In genomic region chr11:44531116-44531504, GRCh38 we compare ENCODE assay signal across 22 cellular contexts. TPM values are rescaled to one million over a fixed set of nuclear protein-coding genes. Genes with fewer than 3 reads are reported as not detected.
A peak's percentile ranks its signal among the peaks of the same experiment; 100 is the strongest.
DNase-seq lines count a peak whose midpoint lies in the region; ATAC-seq lines count a peak whose summit lies in the region.
"Had no signal": no experiment of that assay in that cellular context is flagged by ENCODE, and none has a peak within 500 bp of the region (broad histone marks: within the 10 kb centered on the region; RNA-seq: fewer than 3 reads in every experiment).

No MANE protein-coding gene starts in this region.

- no peaks in the 10 kb centered on the region for H3K79me1 ChIP-seq in neuronal stem cell (ENCODE audit: low read depth, low read length)

- H2BK5ac ChIP-seq in neuronal stem cell (ENCODE audit: low read length): peak overlapping the region; percentile 8

- peak overlapping the region; percentile 91 for H3K27ac Mint-ChIP-seq in activated T-cell treated with anti-CD3 and anti-CD28 coated beads, Interleukin-2, amount 50 U/mL, for 24 hours
- peak overlapping the region; percentile 51 for H3K27ac Mint-ChIP-seq in activated T-helper 17 cell treated with anti-CD3 and anti-CD28 coated beads, Interleukin-2, amount 50 U/mL, for 72 hours
- H3K27ac Mint-ChIP-seq: activated naive CD8-positive, alpha-beta T cell; GM23338; mesothelial cell of epicardium had no signal

- H3K36me3 ChIP-seq in neuronal stem cell (replicated peaks in 1 of 2; ENCODE audit: control insufficient read depth in 2 of 2, insufficient read depth in 2 of 2, low read length in 2 of 2): no peaks in the 10 kb centered on the region
- H3K36me3 ChIP-seq: tibial nerve had no signal

- no peaks in the 10 kb centered on the region for H3K9me3 Mint-ChIP-seq in activated T-cell treated with anti-CD3 and anti-CD28 coated beads, Interleukin-2, amount 50 U/mL, for 24 hours
- H3K9me3 Mint-ChIP-seq in activated T-helper 17 cell treated with anti-CD3 and anti-CD28 coated beads, Interleukin-2, amount 50 U/mL, for 72 hours: no peaks in the 10 kb centered on the region
- H3K9me3 Mint-ChIP-seq: GM23338; natural killer cell treated with Interleukin-12 subunit alpha and Interleukin-12 subunit beta and Interleukin-15 and Interleukin-18, amount 100 ng/mL, for 72 hours had no signal

- no peaks in the 10 kb centered on the region for H3K27me3 Mint-ChIP-seq in activated T-cell treated with anti-CD3 and anti-CD28 coated beads, Interleukin-2, amount 50 U/mL, for 24 hours
- H3K27me3 Mint-ChIP-seq in activated T-helper 17 cell treated with anti-CD3 and anti-CD28 coated beads, Interleukin-2, amount 50 U/mL, for 72 hours: peaks cover 6% of the 10 kb centered on the region
- H3K27me3 Mint-ChIP-seq: activated naive CD8-positive, alpha-beta T cell had no signal

- H3K4me2 ChIP-seq in neuronal stem cell (ENCODE audit: insufficient read depth, low read length, poor library complexity, severe bottlenecking): no peak overlapping the region
- H3K4me2 ChIP-seq: GM23338 had no signal

- H3K14ac ChIP-seq in neuronal stem cell (ENCODE audit: low read length): peak overlapping the region; percentile 65

- no peak overlapping the region for H3K4ac ChIP-seq in neuronal stem cell (ENCODE audit: low read length)

- peak overlapping the region; percentile 28 for H2AK5ac ChIP-seq in neuronal stem cell (ENCODE audit: low read depth, low read length)

- ATAC-seq in activated T-helper 17 cell treated with anti-CD3 and anti-CD28 coated beads, Interleukin-2, amount 50 U/mL, for 72 hours (replicated peaks): no peak
- no peak for ATAC-seq in HG03095 (IDR thresholded peaks at IDR 0.05; ENCODE audit: unreplicated experiment)
- ATAC-seq: GM23338, left colon, Panc1, psoas muscle had no signal

- no peaks in the 10 kb centered on the region for H3K9me3 ChIP-seq in neuronal stem cell (replicated peaks in 1 of 2; ENCODE audit: control insufficient read depth in 2 of 2, insufficient read depth in 1 of 2, low read depth in 1 of 2, low read length in 2 of 2)
- H3K9me3 ChIP-seq: psoas muscle, tibial nerve had no signal

- no peak for DNase-seq in activated T-cell treated with anti-CD3 and anti-CD28 coated beads, Interleukin-2, amount 50 U/mL, for 24 hours
- DNase-seq in activated T-cell treated with anti-CD3 and anti-CD28 coated beads, Interleukin-2, amount 50 U/mL, for 1 hour: no peak
- peak in 74 of 76 experiments; percentile 40 to 93 (median 83) for DNase-seq in HUDEP-2 (lab: John Stamatoyannopoulos, UW; ENCODE audit: unreplicated experiment in 76 of 76)
- no peak for DNase-seq in neuronal stem cell (ENCODE audit: low spot score)
- DNase-seq in AML-193 (lab: John Stamatoyannopoulos, UW): no peak
- DNase-seq in NCI-H1105 treated with DMSO at 0.1 percent for 48 hours (lab: John Stamatoyannopoulos, UW): no peak
- DNase-seq: activated CD4-positive, CD25-positive, alpha-beta regulatory T cell treated with anti-CD3 and anti-CD28 coated beads, Interleukin-2, amount 50 U/mL, for 72 hours; CD4-positive, alpha-beta memory T cell; effector memory CD4-positive, alpha-beta T cell; left colon; NCI-H774; psoas muscle; stimulated activated naive CD8-positive, alpha-beta T cell treated with anti-CD3 and anti-CD28 coated beads, Interleukin-15, Interleukin-2, amounts not matched to agents 100 U/mL and 50 U/mL, for 24 hours; T-helper 9 cell had no signal

- no peak overlapping the region for H4K91ac ChIP-seq in neuronal stem cell (ENCODE audit: low read depth, low read length, poor library complexity)

- H3K27ac ChIP-seq in neuronal stem cell (replicated peaks; ENCODE audit: low read length): no peak overlapping the region
- H3K27ac ChIP-seq: psoas muscle, tibial nerve had no signal

- no peak overlapping the region for H3K9ac ChIP-seq in neuronal stem cell (ENCODE audit: low read depth, low read length, poor library complexity)

- no peak overlapping the region for H3K4me3 Mint-ChIP-seq in activated T-cell treated with anti-CD3 and anti-CD28 coated beads, Interleukin-2, amount 50 U/mL, for 24 hours
- H3K4me3 Mint-ChIP-seq in activated T-helper 17 cell treated with anti-CD3 and anti-CD28 coated beads, Interleukin-2, amount 50 U/mL, for 72 hours: peak overlapping the region; percentile 30
- H3K4me3 Mint-ChIP-seq: activated naive CD8-positive, alpha-beta T cell; GM23338; mesothelial cell of epicardium; natural killer cell treated with Interleukin-12 subunit alpha and Interleukin-12 subunit beta and Interleukin-15 and Interleukin-18, amount 100 ng/mL, for 72 hours had no signal

- no peak overlapping the region for H2BK120ac ChIP-seq in neuronal stem cell (ENCODE audit: low read depth, low read length)

- peaks cover 0 to 19% (median 0%) of the 10 kb centered on the region in 3 experiments for H3K27me3 ChIP-seq in neuronal stem cell (ENCODE audit: control insufficient read depth in 3 of 3, insufficient read depth in 3 of 3, low read depth in 1 of 3, low read length in 3 of 3)
- H3K27me3 ChIP-seq: tibial nerve had no signal

- H3K36me3 Mint-ChIP-seq in activated T-cell treated with anti-CD3 and anti-CD28 coated beads, Interleukin-2, amount 50 U/mL, for 24 hours (ENCODE audit: low read depth): no peaks in the 10 kb centered on the region
- no peaks in the 10 kb centered on the region for H3K36me3 Mint-ChIP-seq in activated T-helper 17 cell treated with anti-CD3 and anti-CD28 coated beads, Interleukin-2, amount 50 U/mL, for 72 hours (ENCODE audit: low read depth)
- H3K36me3 Mint-ChIP-seq: activated naive CD8-positive, alpha-beta T cell; CD4-positive, alpha-beta memory T cell; mesothelial cell of epicardium; natural killer cell treated with Interleukin-12 subunit alpha and Interleukin-12 subunit beta and Interleukin-15 and Interleukin-18, amount 100 ng/mL, for 72 hours had no signal

- no peak overlapping the region for H4K8ac ChIP-seq in neuronal stem cell (ENCODE audit: low read depth, low read length)

- H3K23ac ChIP-seq in neuronal stem cell (ENCODE audit: low read depth, low read length, poor library complexity): peak overlapping the region; percentile 57

- no peak overlapping the region for H3K4me3 ChIP-seq in neuronal stem cell (ENCODE audit: low read length in 2 of 2)
- H3K4me3 ChIP-seq: GM23338, psoas muscle, tibial nerve had no signal

- no peak overlapping the region for H2AFZ ChIP-seq in neuronal stem cell (ENCODE audit: low read length)
- H2AFZ ChIP-seq: GM23338 had no signal

- peaks cover 0 to 16% of the 10 kb centered on the region in 2 donors for H3K4me1 ChIP-seq in neuronal stem cell (ENCODE audit: control insufficient read depth in 2 of 2, insufficient read depth in 1 of 2, low read depth in 1 of 2, low read length in 2 of 2)
- H3K4me1 ChIP-seq: psoas muscle had no signal

- peak overlapping the region; percentile 57 for H3K18ac ChIP-seq in neuronal stem cell (ENCODE audit: low read length)

- H3K4me1 Mint-ChIP-seq in activated T-cell treated with anti-CD3 and anti-CD28 coated beads, Interleukin-2, amount 50 U/mL, for 24 hours (ENCODE audit: low read depth): peaks cover 32% of the 10 kb centered on the region
- peaks cover 18% of the 10 kb centered on the region for H3K4me1 Mint-ChIP-seq in activated T-helper 17 cell treated with anti-CD3 and anti-CD28 coated beads, Interleukin-2, amount 50 U/mL, for 72 hours

- no CpG with 5 or more reads among the region's 9 CpGs for WGBS in neuronal stem cell (ENCODE audit: extremely low coverage in 2 of 2, insufficient read length in 2 of 2, insufficient replicate concordance in 1 of 2), 2 donors

- peak overlapping the region; percentile 16 for H2BK15ac ChIP-seq in neuronal stem cell (ENCODE audit: low read length)

- H2BK12ac ChIP-seq in neuronal stem cell (ENCODE audit: low read length): no peak overlapping the region

RNA-seq across cellular contexts. Expression of gene CD82, which starts 34.4 kb away (rescaled TPM):
- 100 to 1,000 TPM; 147 to 620 TPM for total RNA-seq in activated T-helper 17 cell treated with anti-CD3 and anti-CD28 coated beads, Interleukin-2, amount 50 U/mL, for 72 hours
- 51.9 TPM for polyA plus RNA-seq in neuronal stem cell (2013, experiment 1 of 2)
- polyA plus RNA-seq in neuronal stem cell (2013, experiment 2 of 2): 51.1 TPM

Comparison
In these comparisons a context has a peak if more than half of its experiments do, and no peak if none do; other contexts are left out.
1. DNase-seq: peak in HUDEP-2 (74 of 76); none in activated T-cell treated with anti-CD3 and anti-CD28 coated beads, Interleukin-2, amount 50 U/mL, for 24 hours (single experiment), activated T-cell treated with anti-CD3 and anti-CD28 coated beads, Interleukin-2, amount 50 U/mL, for 1 hour (single experiment), neuronal stem cell (single experiment), AML-193 (0 of 2) and NCI-H1105 treated with DMSO at 0.1 percent for 48 hours (single experiment).